Comparison of ENCODE assay signal across 11 cellular contexts in the genomic region with DNA sequence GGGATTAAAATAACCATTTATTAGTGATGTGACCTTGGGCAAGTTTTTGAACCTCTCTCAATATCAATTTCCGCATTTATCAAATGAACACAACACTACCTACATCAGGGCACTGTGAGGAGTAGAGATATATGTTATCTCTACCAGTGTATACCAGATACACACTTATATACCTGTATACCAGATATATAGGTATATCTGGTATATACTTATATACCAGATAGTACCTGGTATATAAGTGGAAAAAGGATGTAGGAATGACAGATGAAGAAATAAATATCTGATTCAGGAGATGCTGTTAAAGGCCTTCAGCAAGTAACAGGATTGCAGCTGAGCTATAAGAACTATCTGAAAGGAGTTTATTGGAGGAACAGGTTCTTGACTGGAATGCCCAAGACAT.
"Had no signal": no experiment of that assay in that cellular context is flagged by ENCODE, and none has a peak within 500 bp of the region (broad histone marks: within the 10 kb centered on the region; RNA-seq: fewer than 3 reads in every experiment).

No MANE protein-coding gene starts in this region.

- H3K36me3 ChIP-seq: adrenal gland, ascending aorta, brain microvascular endothelial cell, breast epithelium, cardiac muscle cell had no signal

- H3K4me3 ChIP-seq: adrenal gland, ascending aorta, body of pancreas, breast epithelium, cardiac muscle cell had no signal

- H3K4me1 ChIP-seq: adrenal gland, ascending aorta, body of pancreas, breast epithelium had no signal

- H3K27ac ChIP-seq: adrenal gland, ascending aorta, body of pancreas, brain microvascular endothelial cell, breast epithelium, cardiac muscle cell had no signal

- ATAC-seq: activated naive CD4-positive, alpha-beta T cell treated with anti-CD3 and anti-CD28 coated beads, Interleukin-2, amount 50 U/mL, for 72 hours; activated naive CD8-positive, alpha-beta T cell treated with anti-CD3 and anti-CD28 coated beads, Interleukin-2, amount 50 U/mL, for 24 hours; activated T-cell treated with anti-CD3 and anti-CD28 coated beads, Interleukin-2, amount 50 U/mL, for 4 hours; activated T-cell treated with anti-CD3 and anti-CD28 coated beads, Interleukin-2, amount 50 U/mL, for 72 hours; activated T-helper 17 cell treated with anti-CD3 and anti-CD28 coated beads, Interleukin-2, amount 50 U/mL, for 72 hours; body of pancreas had no signal
